19 cellular contexts compared by ENCODE assay signal in the genomic region with DNA sequence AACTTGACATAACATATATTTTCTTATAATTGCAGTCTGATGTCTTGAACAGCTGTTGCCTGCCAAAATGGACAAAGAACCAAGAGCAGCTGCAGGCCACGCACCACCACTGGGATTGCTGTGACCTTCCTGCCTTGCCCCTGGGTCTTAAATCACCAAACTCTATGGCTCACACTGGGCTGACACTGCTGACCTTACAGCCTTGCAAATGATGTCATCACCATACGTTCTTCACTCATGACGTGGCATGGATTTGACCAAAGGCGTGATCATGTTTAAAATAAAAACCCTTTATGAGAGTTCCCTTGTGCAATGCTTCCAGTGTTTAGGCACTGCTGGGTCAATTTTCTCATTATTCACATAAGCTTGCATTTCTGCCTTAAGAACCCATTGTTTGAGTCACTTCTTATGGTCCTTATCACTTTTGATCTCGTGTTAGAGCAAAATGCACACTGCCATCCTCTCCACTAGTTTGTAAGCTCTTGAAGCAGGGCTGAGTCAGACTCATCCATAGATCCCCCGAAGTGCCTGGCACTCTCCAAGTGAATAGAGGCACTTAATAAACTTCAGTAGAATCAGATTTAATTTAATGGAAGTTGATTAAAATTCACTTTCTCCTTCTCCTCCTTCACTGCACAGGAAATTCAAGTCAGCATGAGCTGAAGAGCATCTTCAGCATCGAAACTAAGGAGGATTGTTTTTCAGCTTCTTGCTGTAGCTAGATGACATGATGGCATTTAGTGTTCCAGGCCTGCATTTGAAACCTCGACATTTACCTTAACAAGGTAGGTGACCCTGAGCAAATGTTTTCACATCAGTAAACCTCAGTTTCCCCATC.
DNase-seq lines count a peak whose midpoint lies in the region; ATAC-seq and TF ChIP-seq lines count a peak whose summit lies in the region.
"Had no signal": no experiment of that assay in that cellular context is flagged by ENCODE, and none has a peak within 500 bp of the region (broad histone marks: within the 10 kb centered on the region; RNA-seq: fewer than 3 reads in every experiment).

No MANE protein-coding gene starts in this region.

- H3K9me3 Mint-ChIP-seq in CD8-positive, alpha-beta T cell: peaks cover 4% of the 10 kb centered on the region
- H3K9me3 Mint-ChIP-seq in activated CD8-positive, alpha-beta T cell treated with anti-CD3 and anti-CD28 coated beads, Interleukin-2, amount 10 ng/mL, durations not matched to agents 7 days and 5 days (ENCODE audit: insufficient read depth): no peaks in the 10 kb centered on the region
- peaks cover 0 to 17% (median 8%) of the 10 kb centered on the region in 6 donors for H3K9me3 Mint-ChIP-seq in immature natural killer cell
- peaks cover 5% of the 10 kb centered on the region for H3K9me3 Mint-ChIP-seq in type B pancreatic cell

- peaks cover 34% of the 10 kb centered on the region for H3K4me1 ChIP-seq in CD8-positive, alpha-beta T cell (ENCODE audit: insufficient read depth, low read length)
- H3K4me1 ChIP-seq in HEK293 (ENCODE audit: control insufficient read depth, insufficient read depth, low read length): no peaks in the 10 kb centered on the region
- H3K4me1 ChIP-seq: heart right ventricle, suprapubic skin had no signal

- peak; percentile 26 for ATAC-seq in CD8-positive, alpha-beta T cell
- peak; percentile 68 for ATAC-seq in activated CD8-positive, alpha-beta T cell treated with anti-CD3 and anti-CD28 coated beads, Interleukin-2, amount 10 ng/mL, durations not matched to agents 7 days and 5 days
- ATAC-seq: activated CD4-positive, CD25-positive, alpha-beta regulatory T cell treated with anti-CD3 and anti-CD28 coated beads, Interleukin-2, amount 50 U/mL, for 24 hours; heart right ventricle; left colon had no signal

- no peak for DNase-seq in CD8-positive, alpha-beta T cell
- DNase-seq in activated CD8-positive, alpha-beta T cell treated with anti-CD3 and anti-CD28 coated beads, Interleukin-2, amount 10 ng/mL, durations not matched to agents 7 days and 5 days: no peak
- DNase-seq in immature natural killer cell: no peak
- no peak for DNase-seq in kidney glomerular epithelial cell (lab: John Stamatoyannopoulos, UW)
- DNase-seq in GM13976 (ENCODE audit: low spot score): no peak
- no peak for DNase-seq in type B pancreatic cell (ENCODE audit: extremely low spot score, unreplicated experiment)
- no peak for DNase-seq in epidermal melanocyte (ENCODE audit: insufficient read length, low spot score)
- DNase-seq: activated T-cell treated with anti-CD3 and anti-CD28 coated beads, Interleukin-2, amount 50 U/mL, for 72 hours; heart right ventricle; Karpas-422; left colon; NCI-H2029 treated with DMSO at 0.1 percent for 48 hours; SK-N-SH had no signal

- H3K4me1 Mint-ChIP-seq in CD8-positive, alpha-beta T cell (ENCODE audit: low read depth): peaks cover 35% of the 10 kb centered on the region
- H3K4me1 Mint-ChIP-seq in activated CD8-positive, alpha-beta T cell treated with anti-CD3 and anti-CD28 coated beads, Interleukin-2, amount 10 ng/mL, durations not matched to agents 7 days and 5 days (ENCODE audit: low read depth): peaks cover 30% of the 10 kb centered on the region
- peaks cover 46 to 53% of the 10 kb centered on the region in 2 donors for H3K4me1 Mint-ChIP-seq in immature natural killer cell
- no peaks in the 10 kb centered on the region for H3K4me1 Mint-ChIP-seq in type B pancreatic cell (ENCODE audit: unreplicated experiment)

- CTCF ChIA-PET in CD8-positive, alpha-beta T cell (lab: Charles Lee): interaction anchor here (0.9 to 1.6 kb wide), 5 partner anchors 9 to 797 kb away, joined by 3 to 9 read pairs (median 3); no protein-coding TSS in a partner anchor
- CTCF ChIA-PET in HEK293 (lab: Yijun Ruan, JAX): interaction anchor here (0.5 to 5.9 kb wide), 6 partner anchors 10 to 1801 kb away, joined by 3 to 50 read pairs (median 4); no protein-coding TSS in a partner anchor
- CTCF ChIA-PET in activated CD8-positive, alpha-beta T cell treated with anti-CD3 and anti-CD28 coated beads, Interleukin-2, amount 10 ng/mL, durations not matched to agents 7 days and 5 days (lab: Charles Lee): interaction anchor here (0.9 to 3.5 kb wide), 13 partner anchors 8 to 391 kb away, joined by 3 to 18 read pairs (median 5); a partner anchor contains a TSS

- H3K36me3 ChIP-seq in CD8-positive, alpha-beta T cell (ENCODE audit: insufficient read depth, low read length): no peaks in the 10 kb centered on the region
- no peaks in the 10 kb centered on the region for H3K36me3 ChIP-seq in HEK293 (ENCODE audit: control insufficient read depth in 2 of 2, insufficient read depth in 1 of 2, low read length in 2 of 2)
- H3K36me3 ChIP-seq: heart right ventricle, neutrophil, suprapubic skin had no signal

- no peak overlapping the region for H3K27ac ChIP-seq in CD8-positive, alpha-beta T cell (ENCODE audit: low read depth, low read length)
- H3K27ac ChIP-seq in HEK293 (ENCODE audit: extremely low read depth, low read depth, low read length): no peak overlapping the region
- H3K27ac ChIP-seq: heart right ventricle, neutrophil, suprapubic skin had no signal

- intact Hi-C loops in CD8-positive, alpha-beta T cell (cut with DNase I, micrococcal nuclease): no loop called here

- H3K4me3 Mint-ChIP-seq in CD8-positive, alpha-beta T cell: no peak overlapping the region
- H3K4me3 Mint-ChIP-seq in activated CD8-positive, alpha-beta T cell treated with anti-CD3 and anti-CD28 coated beads, Interleukin-2, amount 10 ng/mL, durations not matched to agents 7 days and 5 days: no peak overlapping the region
- H3K4me3 Mint-ChIP-seq in immature natural killer cell: peak overlapping the region in 2 of 5 donors; percentile 68 to 75
- no peak overlapping the region for H3K4me3 Mint-ChIP-seq in type B pancreatic cell
- H3K4me3 Mint-ChIP-seq: brain had no signal

- no peak overlapping the region for H3K4me3 ChIP-seq in CD8-positive, alpha-beta T cell (ENCODE audit: low read depth, low read length)
- no peak overlapping the region for H3K4me3 ChIP-seq in HEK293 (ENCODE audit: low read depth, low read length)
- H3K4me3 ChIP-seq: heart right ventricle, smooth muscle cell, suprapubic skin had no signal

- H3K27me3 Mint-ChIP-seq in CD8-positive, alpha-beta T cell (ENCODE audit: low read depth): no peaks in the 10 kb centered on the region
- no peaks in the 10 kb centered on the region for H3K27me3 Mint-ChIP-seq in activated CD8-positive, alpha-beta T cell treated with anti-CD3 and anti-CD28 coated beads, Interleukin-2, amount 10 ng/mL, durations not matched to agents 7 days and 5 days (ENCODE audit: low read depth)
- H3K27me3 Mint-ChIP-seq in immature natural killer cell (ENCODE audit: low read depth in 3 of 3) (peaks cover 0 to 3% (median 0%) of the 10 kb centered on the region in 3 donors), type B pancreatic cell (no peaks in the 10 kb centered on the region)

- H3K36me3 Mint-ChIP-seq in CD8-positive, alpha-beta T cell: peaks cover 3% of the 10 kb centered on the region
- H3K36me3 Mint-ChIP-seq in activated CD8-positive, alpha-beta T cell treated with anti-CD3 and anti-CD28 coated beads, Interleukin-2, amount 10 ng/mL, durations not matched to agents 7 days and 5 days (ENCODE audit: low read depth): peaks cover 14% of the 10 kb centered on the region
- H3K36me3 Mint-ChIP-seq in immature natural killer cell: peaks cover 5 to 13% (median 6%) of the 10 kb centered on the region in 3 donors
- peaks cover 13% of the 10 kb centered on the region for H3K36me3 Mint-ChIP-seq in type B pancreatic cell
- H3K36me3 Mint-ChIP-seq: brain had no signal

- POLR2A ChIA-PET in CD8-positive, alpha-beta T cell (lab: Charles Lee): interaction anchor here (0.6 kb wide), 1 partner anchor 109 kb away, joined by 3 read pairs; no protein-coding TSS in a partner anchor
- POLR2A ChIA-PET in HEK293 (lab: Yijun Ruan, JAX): no interaction called here
- POLR2A ChIA-PET in activated CD8-positive, alpha-beta T cell treated with anti-CD3 and anti-CD28 coated beads, Interleukin-2, amount 10 ng/mL, durations not matched to agents 7 days and 5 days (lab: Charles Lee): interaction anchor here (0.9 to 1.5 kb wide), 3 partner anchors 9 to 307 kb away, joined by 3 read pairs; no protein-coding TSS in a partner anchor

- in situ Hi-C loops in GM13976 (cut with MboI; ENCODE audit: low sequenced_read_pairs, unreplicated experiment): loop anchor here (25.0 kb wide), 1 partner anchor 297 kb away; no protein-coding TSS in a partner anchor

- no peaks in the 10 kb centered on the region for H3K9me3 ChIP-seq in CD8-positive, alpha-beta T cell (ENCODE audit: low read length)
- H3K9me3 ChIP-seq in HEK293 (ENCODE audit: control insufficient read depth, insufficient read depth, low read depth, low read length): no peaks in the 10 kb centered on the region
- H3K9me3 ChIP-seq: SK-N-SH, suprapubic skin had no signal

- H3K27me3 ChIP-seq in CD8-positive, alpha-beta T cell (ENCODE audit: insufficient read depth, low read length): no peaks in the 10 kb centered on the region
- H3K27me3 ChIP-seq: heart right ventricle, neutrophil, suprapubic skin had no signal

- H3K27ac Mint-ChIP-seq in CD8-positive, alpha-beta T cell: peak overlapping the region; percentile 37
- H3K27ac Mint-ChIP-seq in activated CD8-positive, alpha-beta T cell treated with anti-CD3 and anti-CD28 coated beads, Interleukin-2, amount 10 ng/mL, durations not matched to agents 7 days and 5 days: peak overlapping the region; percentile 80
- peak overlapping the region in 5 of 6 donors; percentile 5 to 85 (median 41) for H3K27ac Mint-ChIP-seq in immature natural killer cell
- no peak overlapping the region for H3K27ac Mint-ChIP-seq in type B pancreatic cell
- H3K27ac Mint-ChIP-seq: activated T-cell treated with anti-CD3 and anti-CD28 coated beads, Interleukin-2, amount 50 U/mL, for 72 hours had no signal

- no peak for TF ChIP-seq CTCF in CD8-positive, alpha-beta T cell (IDR thresholded peaks at IDR 0.05)
- no peak for TF ChIP-seq CTCF in HEK293 (tag by site-specific recombination; IDR thresholded peaks at IDR 0.05)
- TF ChIP-seq CTCF in GM13976 (IDR thresholded peaks at IDR 0.05; ENCODE audit: borderline replicate concordance, control extremely low read depth, extremely low read depth, insufficient read depth, missing control alignments): no peak
- no peak for TF ChIP-seq CTCF in type B pancreatic cell (conservative IDR thresholded peaks at IDR 0.05)
